Comparison of ENCODE assay signal across 28 cellular contexts in the genomic region with DNA sequence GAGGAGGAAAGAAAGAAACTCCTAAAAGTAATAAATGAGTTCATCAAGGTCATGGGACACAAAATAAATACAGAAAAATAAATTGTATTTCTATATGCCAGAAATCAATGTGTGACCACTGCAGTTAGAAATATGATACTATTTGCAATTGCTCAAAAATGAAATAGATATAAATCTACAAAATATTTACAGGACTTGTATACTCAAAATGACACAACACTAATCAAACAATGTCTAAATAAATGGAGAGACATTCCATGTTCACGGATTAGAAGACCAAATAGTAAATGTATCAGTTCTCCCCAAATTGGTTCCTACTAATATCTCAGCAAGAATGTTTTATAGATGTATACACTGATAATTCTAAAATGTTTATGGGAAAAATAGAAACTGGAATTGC.
"Had no signal": no experiment of that assay in that cellular context is flagged by ENCODE, and none has a peak within 500 bp of the region (broad histone marks: within the 10 kb centered on the region; RNA-seq: fewer than 3 reads in every experiment).

No MANE protein-coding gene starts in this region.

- H2AFZ ChIP-seq: hepatocyte had no signal

- FAIRE-seq: endometrium, endothelial cell of umbilical vein, frontal cortex had no signal

- H3K36me3 ChIP-seq: colonic mucosa, esophagus squamous epithelium, gastrocnemius medialis, gastroesophageal sphincter, heart left ventricle, heart right ventricle had no signal

- DNase-seq: colonic mucosa; cortex of kidney; dermis blood vessel endothelial cell; dorsolateral prefrontal cortex; effector CD4-positive, alpha-beta T cell; effector CD8-positive, alpha-beta T cell; effector memory CD4-positive, alpha-beta T cell; effector memory CD8-positive, alpha-beta T cell; endodermal cell; erythroblast; esophagus squamous epithelium; foreskin fibroblast; foreskin keratinocyte; foreskin melanocyte; gastrocnemius medialis; glutamatergic neuron; head of caudate nucleus; heart left ventricle; heart right ventricle; hippocampal formation had no signal

- H3K4me2 ChIP-seq: hepatocyte had no signal

- H3K4me1 ChIP-seq: colonic mucosa, esophagus squamous epithelium, gastrocnemius medialis, gastroesophageal sphincter, heart left ventricle, heart right ventricle had no signal

- H3K4me3 ChIP-seq: colonic mucosa, coronary artery, dorsolateral prefrontal cortex, esophagus squamous epithelium, gastrocnemius medialis, gastroesophageal sphincter, heart left ventricle, heart right ventricle, hepatocyte had no signal

- H3K9me3 ChIP-seq: colonic mucosa, esophagus squamous epithelium, gastrocnemius medialis, gastroesophageal sphincter had no signal

- ATAC-seq: effector memory CD8-positive, alpha-beta T cell; esophagus mucosa; foreskin keratinocyte; gastrocnemius medialis; gastroesophageal sphincter; heart left ventricle; heart right ventricle had no signal

- H3K27me3 ChIP-seq: colonic mucosa, dorsolateral prefrontal cortex, esophagus squamous epithelium, foreskin keratinocyte, gastrocnemius medialis, gastroesophageal sphincter, heart left ventricle, heart right ventricle, hepatocyte had no signal

- H3K79me2 ChIP-seq: hepatocyte had no signal

- H3K27ac ChIP-seq: colonic mucosa, coronary artery, dorsolateral prefrontal cortex, epithelial cell of prostate, esophagus squamous epithelium, foreskin keratinocyte, gastrocnemius medialis, gastroesophageal sphincter, heart left ventricle, heart right ventricle, hepatocyte had no signal
